Comparison of ENCODE assay signal across 8 cellular contexts in genomic region chr7:130273081-130273699, GRCh38. TPM values are rescaled to one million over a fixed set of nuclear protein-coding genes. Genes with fewer than 3 reads are reported as not detected.
A peak's percentile ranks its signal among the peaks of the same experiment; 100 is the strongest.
DNase-seq lines count a peak whose midpoint lies in the region; ATAC-seq and TF ChIP-seq lines count a peak whose summit lies in the region.

No MANE protein-coding gene starts in this region.

- ATAC-seq in HG03280 (IDR thresholded peaks at IDR 0.05; ENCODE audit: unreplicated experiment) (no peak), GM21737 (IDR thresholded peaks at IDR 0.05; ENCODE audit: unreplicated experiment) (no peak)

- no peak for TF ChIP-seq CTCF in GM13976 (IDR thresholded peaks at IDR 0.05; ENCODE audit: borderline replicate concordance, control extremely low read depth, extremely low read depth, insufficient read depth, missing control alignments)

- in situ Hi-C loops in GM13976 (cut with MboI; ENCODE audit: low sequenced_read_pairs, unreplicated experiment): no loop called here
- in situ Hi-C loops in ACHN (cut with HindIII; ENCODE audit: low pct_ligation_motif_present, low pct_unique_long_range_greater_than_20kb, low sequenced_read_pairs): no loop called here

- H3K27ac ChIP-seq in caudate nucleus (ENCODE audit: low read depth, low read length): peak overlapping the region; percentile 34

- DNase-seq in GM13976 (ENCODE audit: low spot score) (peak; percentile 45), NCI-H2227 (lab: John Stamatoyannopoulos, UW; ENCODE audit: unreplicated experiment) (peak; percentile 97), caudate nucleus (lab: John Stamatoyannopoulos, UW) (peak in 28 of 61 donors; percentile 3 to 81 (median 30)), midbrain (lab: John Stamatoyannopoulos, UW) (peak; percentile 31), HT-29 (ENCODE audit: low spot score) (no peak), ACHN (no peak)

RNA-seq across cellular contexts. Expression of gene CPA2, which starts 6.5 kb away (rescaled TPM):
- not detected in 2 replicates for total RNA-seq in HT-29 (2014; rRNA removed; shearing (Covaris generic))

RNA-seq across cellular contexts. Expression of gene CPA4, which starts 19.8 kb away (rescaled TPM):
- total RNA-seq in HT-29 (2014; rRNA removed; shearing (Covaris generic)): not detected in 2 replicates

Comparison
In these comparisons a context has a peak if more than half of its experiments do, and no peak if none do; other contexts are left out.
1. DNase-seq: peak in GM13976 (single experiment), NCI-H2227 (single experiment) and midbrain (single experiment); none in HT-29 (single experiment) and ACHN (single experiment).